ENCODE assay signal across 16 cellular contexts in the genomic region with DNA sequence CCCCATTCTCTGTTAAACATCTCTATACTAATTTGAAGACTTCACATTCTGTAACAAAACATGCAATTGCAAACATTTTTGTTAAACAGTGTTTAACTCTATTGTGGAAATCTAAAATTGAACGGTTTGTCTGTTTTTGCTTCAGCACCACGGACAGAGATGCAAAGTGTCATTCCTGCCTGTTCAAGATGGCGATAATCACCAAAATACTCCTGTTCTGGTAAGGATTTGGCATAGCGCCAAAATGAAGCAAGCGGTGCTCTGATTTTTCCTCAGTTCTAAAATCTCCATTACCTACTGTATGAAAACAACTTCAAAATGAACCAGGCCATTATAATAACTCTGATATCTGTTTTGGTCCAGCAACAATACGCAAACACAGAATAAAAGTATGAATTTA.
DNase-seq lines count a peak whose midpoint lies in the region; ATAC-seq, FAIRE-seq and TF ChIP-seq lines count a peak whose summit lies in the region.
"Had no signal": no experiment of that assay in that cellular context is flagged by ENCODE, and none has a peak within 500 bp of the region (broad histone marks: within the 10 kb centered on the region; RNA-seq: fewer than 3 reads in every experiment).

No MANE protein-coding gene starts in this region.

- no peak overlapping the region for H3K4me2 ChIP-seq in neural progenitor cell
- H3K4me2 ChIP-seq: smooth muscle cell had no signal

- FAIRE-seq in pancreas (lab: Jason Lieb, UNC), result no peak

- no peaks in the 10 kb centered on the region for H3K36me3 Mint-ChIP-seq in neural progenitor cell
- H3K36me3 Mint-ChIP-seq: naive thymus-derived CD8-positive, alpha-beta T cell had no signal

- TF ChIP-seq POLR2A in body of pancreas (IDR thresholded peaks at IDR 0.05), result no peak

- no peaks in the 10 kb centered on the region for H4K20me1 ChIP-seq in neural progenitor cell (ENCODE audit: low read depth)

- no peaks in the 10 kb centered on the region for H3K27me3 Mint-ChIP-seq in neural progenitor cell (ENCODE audit: insufficient read depth, low read depth)

- H3K27me3 ChIP-seq in neural progenitor cell (no peaks in the 10 kb centered on the region), body of pancreas (no peaks in the 10 kb centered on the region), pancreas (no peaks in the 10 kb centered on the region)
- H3K27me3 ChIP-seq: breast epithelium, esophagus muscularis mucosa, transverse colon had no signal

- no peaks in the 10 kb centered on the region for H3K4me1 Mint-ChIP-seq in neural progenitor cell
- H3K4me1 Mint-ChIP-seq: naive thymus-derived CD8-positive, alpha-beta T cell had no signal

- no peak overlapping the region for H2AFZ ChIP-seq in neural progenitor cell (replicated peaks)

- H3K9ac ChIP-seq in neural progenitor cell, result no peak overlapping the region

- TF ChIP-seq CTCF in neural progenitor cell (IDR thresholded peaks at IDR 0.05), result no peak
- TF ChIP-seq CTCF in body of pancreas (IDR thresholded peaks at IDR 0.05), result no peak
- TF ChIP-seq CTCF in pancreas (IDR thresholded peaks at IDR 0.05), result no peak

- no peak overlapping the region for H3K27ac Mint-ChIP-seq in neural progenitor cell
- H3K27ac Mint-ChIP-seq: naive thymus-derived CD8-positive, alpha-beta T cell had no signal

- H3K9me3 Mint-ChIP-seq in neural progenitor cell, result no peaks in the 10 kb centered on the region

- H3K9me3 ChIP-seq in neural progenitor cell (ENCODE audit: low read depth), result no peaks in the 10 kb centered on the region
- H3K9me3 ChIP-seq in body of pancreas, result no peaks in the 10 kb centered on the region
- H3K9me3 ChIP-seq in pancreas, result no peaks in the 10 kb centered on the region
- H3K9me3 ChIP-seq: esophagus muscularis mucosa, transverse colon had no signal

- H3K27ac ChIP-seq in neural progenitor cell (no peak overlapping the region), body of pancreas (no peak overlapping the region), pancreas (no peak overlapping the region)
- H3K27ac ChIP-seq: breast epithelium, esophagus muscularis mucosa, transverse colon had no signal

- no peaks in the 10 kb centered on the region for H3K36me3 ChIP-seq in neural progenitor cell
- no peaks in the 10 kb centered on the region for H3K36me3 ChIP-seq in body of pancreas (replicated peaks in 1 of 2; ENCODE audit: insufficient read depth in 1 of 2, low read depth in 2 of 2)
- no peaks in the 10 kb centered on the region for H3K36me3 ChIP-seq in pancreas
- H3K36me3 ChIP-seq: breast epithelium, esophagus muscularis mucosa, transverse colon had no signal

- H3K4me1 ChIP-seq in neural progenitor cell (no peaks in the 10 kb centered on the region), body of pancreas (no peaks in the 10 kb centered on the region), pancreas (no peaks in the 10 kb centered on the region)
- H3K4me1 ChIP-seq: breast epithelium, esophagus muscularis mucosa, transverse colon had no signal

- H3K4me3 Mint-ChIP-seq in neural progenitor cell, result no peak overlapping the region
- H3K4me3 Mint-ChIP-seq: naive thymus-derived CD8-positive, alpha-beta T cell had no signal

- H3F3A ChIP-seq in neural progenitor cell (ENCODE audit: low read depth), result no peaks in the 10 kb centered on the region

- H3K79me2 ChIP-seq in neural progenitor cell (ENCODE audit: low read depth), result no peaks in the 10 kb centered on the region

- H3K4me3 ChIP-seq in neural progenitor cell, result no peak overlapping the region
- no peak overlapping the region for H3K4me3 ChIP-seq in body of pancreas
- no peak overlapping the region for H3K4me3 ChIP-seq in pancreas
- H3K4me3 ChIP-seq: breast epithelium, esophagus muscularis mucosa, smooth muscle cell, transverse colon had no signal

- WGBS in body of pancreas, 2 donors, result 11 to 18% methylated on average over 6 of the region's 6 CpGs
- 8 to 24% methylated on average over 6 of the region's 6 CpGs for WGBS in pancreas, 2 donors

- intact Hi-C loops in body of pancreas (cut with DNase I), result no loop called here
- intact Hi-C loops in pancreas (cut with DNase I), result no loop called here

- no peak for ATAC-seq in body of pancreas
- no peak for ATAC-seq in HG03108 (IDR thresholded peaks at IDR 0.05; ENCODE audit: unreplicated experiment)
- no peak for ATAC-seq in pancreas
- ATAC-seq: naive thymus-derived CD8-positive, alpha-beta T cell had no signal

- peak; percentile 3 for DNase-seq in NCI-H2196 (lab: John Stamatoyannopoulos, UW; ENCODE audit: unreplicated experiment)
- DNase-seq in NCI-H2196 treated with DMSO at 0.1 percent for 48 hours (lab: John Stamatoyannopoulos, UW; ENCODE audit: unreplicated experiment), result no peak
- peak; percentile 35 for DNase-seq in OCI-M1 (lab: John Stamatoyannopoulos, UW)
- peak; percentile 17 for DNase-seq in dedifferentiated amniotic fluid mesenchymal stem cell (ENCODE audit: extremely low spot score)
- peak; percentile 50 for DNase-seq in neural progenitor cell (ENCODE audit: low spot score)
- no peak for DNase-seq in body of pancreas
- no peak for DNase-seq in pancreas
- DNase-seq: activated T-cell treated with anti-CD3 and anti-CD28 coated beads for 4 hours; islet precursor cell; naive thymus-derived CD8-positive, alpha-beta T cell; NCI-H2029 treated with DMSO at 0.1 percent for 48 hours; transverse colon had no signal

Comparison
In these comparisons a context has a peak if more than half of its experiments do, and no peak if none do; other contexts are left out.
1. DNase-seq: peak in NCI-H2196 (single experiment), OCI-M1 (single experiment), dedifferentiated amniotic fluid mesenchymal stem cell (single experiment) and neural progenitor cell (single experiment); none in NCI-H2196 treated with DMSO at 0.1 percent for 48 hours (single experiment), body of pancreas (0 of 4) and pancreas (0 of 6).